ENCODE assay signal across 1 cellular context in the genomic region with DNA sequence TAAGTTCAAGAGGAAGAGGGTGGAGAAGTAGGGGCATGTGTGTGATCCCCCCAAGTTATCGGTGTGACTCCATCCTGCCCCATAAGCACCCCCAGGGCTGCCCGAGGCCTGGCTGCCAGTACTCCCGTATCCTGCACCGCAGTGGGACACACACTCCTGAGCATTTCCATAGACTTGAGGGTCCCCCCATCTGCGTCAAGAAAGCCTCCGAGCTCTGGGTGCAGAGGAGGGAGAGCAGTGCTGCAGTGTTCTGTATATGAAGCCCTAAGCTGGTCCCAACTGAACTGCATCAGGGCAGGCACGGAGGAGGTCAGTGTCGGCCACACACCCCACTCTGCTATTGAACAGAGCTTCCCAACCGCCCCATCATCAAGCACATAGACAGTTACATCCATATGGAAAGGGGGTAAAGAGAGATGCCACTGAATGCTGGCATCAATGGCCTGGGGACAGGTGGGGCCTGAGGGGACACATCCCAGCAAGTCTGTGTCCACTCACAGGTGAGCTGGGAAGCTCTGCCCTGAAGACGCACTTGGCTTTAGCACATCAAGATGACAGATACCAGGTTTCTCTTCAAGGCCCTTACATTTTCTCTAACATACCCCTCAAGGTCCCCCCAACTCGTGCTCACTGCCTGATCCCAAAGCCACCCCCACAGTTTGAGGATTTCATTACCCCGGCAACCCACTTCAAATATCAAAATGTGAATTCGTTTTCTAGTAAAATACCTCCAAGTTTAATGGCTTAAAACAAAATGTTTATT.
TF ChIP-seq lines count a peak whose summit lies in the region.

No MANE protein-coding gene starts in this region.

TF ChIP-seq in GM23338, 12 proteins besides CTCF, POLR2A, EP300 and RAD21 (continued from another document):
- TF ChIP-seq, protein P1, sequence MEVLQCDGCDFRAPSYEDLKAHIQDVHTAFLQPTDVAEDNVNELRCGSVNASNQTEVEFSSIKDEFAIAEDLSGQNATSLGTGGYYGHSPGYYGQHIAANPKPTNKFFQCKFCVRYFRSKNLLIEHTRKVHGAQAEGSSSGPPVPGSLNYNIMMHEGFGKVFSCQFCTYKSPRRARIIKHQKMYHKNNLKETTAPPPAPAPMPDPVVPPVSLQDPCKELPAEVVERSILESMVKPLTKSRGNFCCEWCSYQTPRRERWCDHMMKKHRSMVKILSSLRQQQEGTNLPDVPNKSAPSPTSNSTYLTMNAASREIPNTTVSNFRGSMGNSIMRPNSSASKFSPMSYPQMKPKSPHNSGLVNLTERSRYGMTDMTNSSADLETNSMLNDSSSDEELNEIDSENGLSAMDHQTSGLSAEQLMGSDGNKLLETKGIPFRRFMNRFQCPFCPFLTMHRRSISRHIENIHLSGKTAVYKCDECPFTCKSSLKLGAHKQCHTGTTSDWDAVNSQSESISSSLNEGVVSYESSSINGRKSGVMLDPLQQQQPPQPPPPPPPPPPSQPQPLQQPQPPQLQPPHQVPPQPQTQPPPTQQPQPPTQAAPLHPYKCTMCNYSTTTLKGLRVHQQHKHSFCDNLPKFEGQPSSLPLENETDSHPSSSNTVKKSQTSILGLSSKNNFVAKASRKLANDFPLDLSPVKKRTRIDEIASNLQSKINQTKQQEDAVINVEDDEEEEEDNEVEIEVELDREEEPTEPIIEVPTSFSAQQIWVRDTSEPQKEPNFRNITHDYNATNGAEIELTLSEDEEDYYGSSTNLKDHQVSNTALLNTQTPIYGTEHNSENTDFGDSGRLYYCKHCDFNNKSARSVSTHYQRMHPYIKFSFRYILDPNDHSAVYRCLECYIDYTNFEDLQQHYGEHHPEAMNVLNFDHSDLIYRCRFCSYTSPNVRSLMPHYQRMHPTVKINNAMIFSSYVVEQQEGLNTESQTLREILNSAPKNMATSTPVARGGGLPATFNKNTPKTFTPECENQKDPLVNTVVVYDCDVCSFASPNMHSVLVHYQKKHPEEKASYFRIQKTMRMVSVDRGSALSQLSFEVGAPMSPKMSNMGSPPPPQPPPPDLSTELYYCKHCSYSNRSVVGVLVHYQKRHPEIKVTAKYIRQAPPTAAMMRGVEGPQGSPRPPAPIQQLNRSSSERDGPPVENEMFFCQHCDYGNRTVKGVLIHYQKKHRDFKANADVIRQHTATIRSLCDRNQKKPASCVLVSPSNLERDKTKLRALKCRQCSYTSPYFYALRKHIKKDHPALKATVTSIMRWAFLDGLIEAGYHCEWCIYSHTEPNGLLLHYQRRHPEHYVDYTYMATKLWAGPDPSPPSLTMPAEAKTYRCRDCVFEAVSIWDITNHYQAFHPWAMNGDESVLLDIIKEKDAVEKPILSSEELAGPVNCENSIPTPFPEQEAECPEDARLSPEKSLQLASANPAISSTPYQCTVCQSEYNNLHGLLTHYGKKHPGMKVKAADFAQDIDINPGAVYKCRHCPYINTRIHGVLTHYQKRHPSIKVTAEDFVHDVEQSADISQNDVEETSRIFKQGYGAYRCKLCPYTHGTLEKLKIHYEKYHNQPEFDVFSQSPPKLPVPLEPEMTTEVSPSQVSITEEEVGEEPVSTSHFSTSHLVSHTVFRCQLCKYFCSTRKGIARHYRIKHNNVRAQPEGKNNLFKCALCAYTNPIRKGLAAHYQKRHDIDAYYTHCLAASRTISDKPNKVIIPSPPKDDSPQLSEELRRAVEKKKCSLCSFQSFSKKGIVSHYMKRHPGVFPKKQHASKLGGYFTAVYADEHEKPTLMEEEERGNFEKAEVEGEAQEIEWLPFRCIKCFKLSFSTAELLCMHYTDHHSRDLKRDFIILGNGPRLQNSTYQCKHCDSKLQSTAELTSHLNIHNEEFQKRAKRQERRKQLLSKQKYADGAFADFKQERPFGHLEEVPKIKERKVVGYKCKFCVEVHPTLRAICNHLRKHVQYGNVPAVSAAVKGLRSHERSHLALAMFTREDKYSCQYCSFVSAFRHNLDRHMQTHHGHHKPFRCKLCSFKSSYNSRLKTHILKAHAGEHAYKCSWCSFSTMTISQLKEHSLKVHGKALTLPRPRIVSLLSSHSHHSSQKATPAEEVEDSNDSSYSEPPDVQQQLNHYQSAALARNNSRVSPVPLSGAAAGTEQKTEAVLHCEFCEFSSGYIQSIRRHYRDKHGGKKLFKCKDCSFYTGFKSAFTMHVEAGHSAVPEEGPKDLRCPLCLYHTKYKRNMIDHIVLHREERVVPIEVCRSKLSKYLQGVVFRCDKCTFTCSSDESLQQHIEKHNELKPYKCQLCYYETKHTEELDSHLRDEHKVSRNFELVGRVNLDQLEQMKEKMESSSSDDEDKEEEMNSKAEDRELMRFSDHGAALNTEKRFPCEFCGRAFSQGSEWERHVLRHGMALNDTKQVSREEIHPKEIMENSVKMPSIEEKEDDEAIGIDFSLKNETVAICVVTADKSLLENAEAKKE (CRISPR knock-in tag; IDR thresholded peaks at IDR 0.05) = no peak
- TF ChIP-seq CREB1 (CRISPR knock-in tag; IDR thresholded peaks at IDR 0.05; ENCODE audit: low read depth) (no peak), STAT1 (IDR thresholded peaks at IDR 0.05; ENCODE audit: unreplicated experiment) (no peak), NANOG (IDR thresholded peaks at IDR 0.05; ENCODE audit: borderline replicate concordance) (no peak)
TF ChIP-seq in GM23338: peak in this region for 0.
